ENCODE assay signal across 8 cellular contexts in genomic region chr12:22543246-22544037, GRCh38. TPM values are rescaled to one million over a fixed set of nuclear protein-coding genes. Genes with fewer than 3 reads are reported as not detected.
DNase-seq lines count a peak whose midpoint lies in the region; ATAC-seq and TF ChIP-seq lines count a peak whose summit lies in the region.

No MANE protein-coding gene starts in this region.

- ATAC-seq in GM19397 (IDR thresholded peaks at IDR 0.05; ENCODE audit: unreplicated experiment) (peak; percentile 41), HG03460 (IDR thresholded peaks at IDR 0.05; ENCODE audit: unreplicated experiment) (peak; percentile 51)

- H3K4me3 ChIP-seq in osteoblast (ENCODE audit: insufficient read depth, low read length) = peak overlapping the region; percentile 95

- H3K9me3 ChIP-seq in osteoblast (ENCODE audit: low read depth, low read length) = no peaks in the 10 kb centered on the region

- peaks cover 43% of the 10 kb centered on the region for H3K79me2 ChIP-seq in osteoblast (ENCODE audit: insufficient read depth, low read length)

- H3K27me3 ChIP-seq in osteoblast (ENCODE audit: insufficient read depth, low read length) = no peaks in the 10 kb centered on the region

- H4K20me1 ChIP-seq in osteoblast (ENCODE audit: insufficient read depth, low read length) = no peaks in the 10 kb centered on the region

- peak overlapping the region; percentile 89 to 97 (median 97) for H3K27ac Mint-ChIP-seq in CD14-positive monocyte
- H3K27ac Mint-ChIP-seq in glutamatergic neuron (ENCODE audit: unreplicated experiment) = peak overlapping the region; percentile 99
- peak overlapping the region; percentile 97 for H3K27ac Mint-ChIP-seq in type B pancreatic cell

- peaks cover 0 to 4% (median 0%) of the 10 kb centered on the region in 3 donors for H3K27me3 Mint-ChIP-seq in CD14-positive monocyte (ENCODE audit: low read depth in 3 of 3)
- peaks cover 13% of the 10 kb centered on the region for H3K27me3 Mint-ChIP-seq in glutamatergic neuron (ENCODE audit: unreplicated experiment)
- peaks cover 7% of the 10 kb centered on the region for H3K27me3 Mint-ChIP-seq in type B pancreatic cell

- peaks cover 6 to 10% of the 10 kb centered on the region in 2 donors for H3K36me3 Mint-ChIP-seq in CD14-positive monocyte
- H3K36me3 Mint-ChIP-seq in glutamatergic neuron (ENCODE audit: unreplicated experiment) = no peaks in the 10 kb centered on the region
- H3K36me3 Mint-ChIP-seq in type B pancreatic cell = peaks cover 39% of the 10 kb centered on the region

- peak overlapping the region; percentile 97 for H2AFZ ChIP-seq in osteoblast (ENCODE audit: low read length)

- TF ChIP-seq CTCF in CD14-positive monocyte (IDR thresholded peaks at IDR 0.05) (no peak), glutamatergic neuron (IDR thresholded peaks at IDR 0.05; ENCODE audit: partially characterized antibody, unreplicated experiment) (peak; percentile 4), osteoblast (IDR thresholded peaks at IDR 0.05; ENCODE audit: extremely low read depth, low read depth, low read length) (no peak), type B pancreatic cell (conservative IDR thresholded peaks at IDR 0.05) (no peak)

- H3K4me2 ChIP-seq in osteoblast (ENCODE audit: insufficient read depth, low read length) = peak overlapping the region; percentile 99

- H3K4me3 Mint-ChIP-seq in CD14-positive monocyte (peak overlapping the region; percentile 91 to 96), glutamatergic neuron (ENCODE audit: unreplicated experiment) (peak overlapping the region; percentile 89), type B pancreatic cell (peak overlapping the region; percentile 94)

- H3K4me1 Mint-ChIP-seq in CD14-positive monocyte = peaks cover 57% of the 10 kb centered on the region
- peaks cover 9% of the 10 kb centered on the region for H3K4me1 Mint-ChIP-seq in glutamatergic neuron (ENCODE audit: low read depth, unreplicated experiment)
- H3K4me1 Mint-ChIP-seq in type B pancreatic cell (ENCODE audit: unreplicated experiment) = peaks cover 10% of the 10 kb centered on the region

- no peaks in the 10 kb centered on the region for H3K36me3 ChIP-seq in osteoblast (ENCODE audit: insufficient read depth, low read length)

- peak overlapping the region; percentile 83 for H3K27ac ChIP-seq in osteoblast (ENCODE audit: low read depth, low read length)

- peaks cover 9% of the 10 kb centered on the region for H3K4me1 ChIP-seq in osteoblast (ENCODE audit: insufficient read depth, low read length)

- intact Hi-C loops in CD14-positive monocyte (cut with micrococcal nuclease) = loop anchor here (5.0 kb wide), 1 partner anchor 84 kb away; the partner anchor contains the start of gene ETNK1 (in 2 of the 2)

- DNase-seq in CD14-positive monocyte (ENCODE audit: low spot score) = no peak
- peak; percentile 66 for DNase-seq in OCI-M1 (lab: John Stamatoyannopoulos, UW)
- DNase-seq in activated naive CD4-positive, alpha-beta T cell (lab: John Stamatoyannopoulos, UW) = peak; percentile 19 to 36 (median 26)
- DNase-seq in glutamatergic neuron = peak; percentile 79
- DNase-seq in osteoblast (ENCODE audit: insufficient read length, low spot score, missing footprints) = peak; percentile 65
- DNase-seq in type B pancreatic cell (ENCODE audit: extremely low spot score, unreplicated experiment) = no peak

- peaks cover 3 to 14% (median 8%) of the 10 kb centered on the region in 7 donors for H3K9me3 Mint-ChIP-seq in CD14-positive monocyte
- H3K9me3 Mint-ChIP-seq in glutamatergic neuron (ENCODE audit: unreplicated experiment) = peaks cover 17% of the 10 kb centered on the region
- peaks cover 4% of the 10 kb centered on the region for H3K9me3 Mint-ChIP-seq in type B pancreatic cell

RNA-seq across cellular contexts. Expression of gene C2CD5, which starts 0.9 kb away (rescaled TPM):
- 10 to 100 TPM; 13.0 to 13.6 TPM for polyA plus RNA-seq in CD14-positive monocyte
- 104 TPM for total RNA-seq in glutamatergic neuron (ENCODE audit: unreplicated experiment)
- 22.1 and 25.0 TPM in 2 replicates for total RNA-seq in osteoblast
- 49.5 and 64.8 TPM in 2 replicates for total RNA-seq in type B pancreatic cell (ENCODE audit: low replicate concordance)

Comparison
In these comparisons a context has a peak if more than half of its experiments do, and no peak if none do; other contexts are left out.
1. DNase-seq: peak in OCI-M1 (single experiment), activated naive CD4-positive, alpha-beta T cell (4 of 4), glutamatergic neuron (single experiment) and osteoblast (single experiment); none in CD14-positive monocyte (single experiment) and type B pancreatic cell (single experiment).
2. Peak in every context shown above with its lines, with median percentiles within 50 percentile points of each other: H3K27ac Mint-ChIP-seq and H3K4me3 Mint-ChIP-seq.